In the genomic region with DNA sequence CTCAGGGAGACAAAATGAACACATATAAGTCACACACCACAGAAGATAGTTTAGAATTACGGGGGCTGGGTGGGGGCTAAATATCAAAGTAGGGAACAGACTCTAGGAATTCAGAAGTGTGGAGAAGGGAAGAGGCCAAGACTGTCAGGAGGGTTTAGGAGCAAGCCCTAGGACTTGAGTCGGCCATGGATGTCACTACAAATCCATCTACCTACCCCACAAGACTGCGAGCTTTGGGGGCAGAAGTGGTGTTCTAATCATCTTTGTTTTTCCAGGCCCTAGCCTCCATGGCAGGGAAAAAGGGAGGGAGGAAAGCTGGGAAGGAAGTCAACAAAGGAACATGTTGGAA, we compare ENCODE assay signal across 21 cellular contexts.
"Had no signal": no experiment of that assay in that cellular context is flagged by ENCODE, and none has a peak within 500 bp of the region (broad histone marks: within the 10 kb centered on the region; RNA-seq: fewer than 3 reads in every experiment).

No MANE protein-coding gene starts in this region.

- H3K27ac Mint-ChIP-seq: activated CD4-positive, alpha-beta T cell treated with anti-CD3 and anti-CD28 coated beads, Interleukin-2, amount 10 ng/mL, durations not matched to agents 24 days and 14 days; activated naive CD4-positive, alpha-beta T cell treated with anti-CD3 and anti-CD28 coated beads for 36 hours; activated T-helper 1 cell treated with anti-CD3 and anti-CD28 coated beads, Interleukin-12 subunit alpha, Interleukin-12 subunit beta, Interleukin-2, Interleukin-4 antibody, amounts not matched to agents 30 ng/mL and 10 ng/mL and 1 ng/mL, durations not matched to agents 14 hours and 24 hours and 36 hours; endodermal cell; naive thymus-derived CD4-positive, alpha-beta T cell; T-helper 2 cell treated with Interferon-gamma antibody and Interleukin-4, amounts not matched to agents 5 μg/mL and 100 μg/mL, for 36 hours had no signal

- DNase-seq: activated CD4-positive, alpha-beta T cell treated with anti-CD3 and anti-CD28 coated beads, Interleukin-2, amount 10 ng/mL, durations not matched to agents 24 days and 14 days; activated CD4-positive, CD25-positive, alpha-beta regulatory T cell; activated CD8-positive, alpha-beta memory T cell treated with anti-CD3 and anti-CD28 coated beads for 24 hours; activated naive CD4-positive, alpha-beta T cell treated with anti-CD3 and anti-CD28 coated beads for 36 hours; endodermal cell; head of caudate nucleus; left cardiac atrium; lower lobe of right lung; naive thymus-derived CD4-positive, alpha-beta T cell; occipital lobe; right cardiac atrium; stimulated activated CD4-positive, alpha-beta T cell treated with anti-CD3 and anti-CD28 coated beads, Interleukin-4, amount 100 ng/mL, for 4 hours; stimulated activated CD8-positive, alpha-beta memory T cell treated with anti-CD3 and anti-CD28 coated beads, Interleukin-4, amount 100 ng/mL, for 48 hours; stimulated activated naive CD4-positive, alpha-beta T cell treated with Interleukin-2 at 50 U/mL for 16 hours; substantia nigra had no signal

- H3K9me3 Mint-ChIP-seq: activated CD4-positive, alpha-beta T cell treated with anti-CD3 and anti-CD28 coated beads, Interleukin-2, amount 10 ng/mL, durations not matched to agents 24 days and 14 days; activated naive CD4-positive, alpha-beta T cell treated with anti-CD3 and anti-CD28 coated beads for 36 hours; activated T-helper 1 cell treated with anti-CD3 and anti-CD28 coated beads, Interleukin-12 subunit alpha, Interleukin-12 subunit beta, Interleukin-2, Interleukin-4 antibody, amounts not matched to agents 30 ng/mL and 10 ng/mL and 1 ng/mL, durations not matched to agents 14 hours and 24 hours and 36 hours; endodermal cell; naive thymus-derived CD4-positive, alpha-beta T cell; T-helper 2 cell treated with Interferon-gamma antibody and Interleukin-4, amounts not matched to agents 5 μg/mL and 100 μg/mL, for 36 hours had no signal

- H3K4me1 ChIP-seq: lower lobe of right lung, prostate gland, tibial nerve had no signal

- H3K27me3 ChIP-seq: dorsolateral prefrontal cortex, tibial nerve had no signal

- H3K9me3 ChIP-seq: lower lobe of right lung, prostate gland, tibial nerve had no signal

- ATAC-seq: naive thymus-derived CD4-positive, alpha-beta T cell had no signal

- H3K36me3 ChIP-seq: lower lobe of right lung, prostate gland, tibial nerve had no signal

- H3K4me2 ChIP-seq: smooth muscle cell had no signal

- H3K27me3 Mint-ChIP-seq: activated CD4-positive, alpha-beta T cell treated with anti-CD3 and anti-CD28 coated beads, Interleukin-2, amount 10 ng/mL, durations not matched to agents 24 days and 14 days had no signal

- H3K4me3 ChIP-seq: dorsolateral prefrontal cortex, lower lobe of right lung, prostate gland, smooth muscle cell, tibial nerve had no signal

- H3K4me3 Mint-ChIP-seq: activated CD4-positive, alpha-beta T cell treated with anti-CD3 and anti-CD28 coated beads, Interleukin-2, amount 10 ng/mL, durations not matched to agents 24 days and 14 days; activated naive CD4-positive, alpha-beta T cell treated with anti-CD3 and anti-CD28 coated beads for 36 hours; activated T-helper 1 cell treated with anti-CD3 and anti-CD28 coated beads, Interleukin-12 subunit alpha, Interleukin-12 subunit beta, Interleukin-2, Interleukin-4 antibody, amounts not matched to agents 30 ng/mL and 10 ng/mL and 1 ng/mL, durations not matched to agents 14 hours and 24 hours and 36 hours; endodermal cell; naive thymus-derived CD4-positive, alpha-beta T cell; T-helper 2 cell treated with Interferon-gamma antibody and Interleukin-4, amounts not matched to agents 5 μg/mL and 100 μg/mL, for 36 hours had no signal

- H3K27ac ChIP-seq: dorsolateral prefrontal cortex, lower lobe of right lung, prostate gland, tibial nerve had no signal
